In genomic region chr5:154136141-154136540, GRCh38 we compare ENCODE assay signal across 22 cellular contexts. TPM values are rescaled to one million over a fixed set of nuclear protein-coding genes. Genes with fewer than 3 reads are reported as not detected.
DNase-seq lines count a peak whose midpoint lies in the region; FAIRE-seq and TF ChIP-seq lines count a peak whose summit lies in the region.
"Had no signal": no experiment of that assay in that cellular context is flagged by ENCODE, and none has a peak within 500 bp of the region (broad histone marks: within the 10 kb centered on the region; RNA-seq: fewer than 3 reads in every experiment).

No MANE protein-coding gene starts in this region.

- no peaks in the 10 kb centered on the region for H3K36me3 Mint-ChIP-seq in neural crest cell (ENCODE audit: low read depth)
- no peaks in the 10 kb centered on the region for H3K36me3 Mint-ChIP-seq in type B pancreatic cell
- H3K36me3 Mint-ChIP-seq in activated CD4-positive, alpha-beta memory T cell treated with anti-CD3 and anti-CD28 coated beads for 36 hours: no peaks in the 10 kb centered on the region
- H3K36me3 Mint-ChIP-seq: CD14-positive monocyte; CD4-positive, alpha-beta memory T cell; CD4-positive, CD25-positive, alpha-beta regulatory T cell; CD8-positive, alpha-beta memory T cell had no signal

- TF ChIP-seq CTCF in C4-2B (conservative IDR thresholded peaks at IDR 0.05): no peak
- TF ChIP-seq CTCF in esophagus muscularis mucosa (IDR thresholded peaks at IDR 0.05): no peak
- no peak for TF ChIP-seq CTCF in neural crest cell (conservative IDR thresholded peaks at IDR 0.05)
- no peak for TF ChIP-seq CTCF in type B pancreatic cell (conservative IDR thresholded peaks at IDR 0.05)
- TF ChIP-seq CTCF in D721Med (IDR thresholded peaks at IDR 0.05; ENCODE audit: insufficient read depth, missing control alignments): no peak

- no peak for TF ChIP-seq POLR2A in esophagus muscularis mucosa (IDR thresholded peaks at IDR 0.05; ENCODE audit: low read depth)

- FAIRE-seq in D721Med (lab: Jason Lieb, UNC): no peak
- FAIRE-seq: A549, G401.6, GM12891, GM19239 had no signal

- CTCF ChIA-PET in activated CD4-positive, alpha-beta memory T cell treated with anti-CD3 and anti-CD28 coated beads for 36 hours (lab: Charles Lee): no interaction called here

- H3K27ac ChIP-seq in C4-2B (peak overlapping the region; percentile 45; the same call in 1 of the 2 replicates), esophagus muscularis mucosa (replicated peaks in 1 of 4) (no peak overlapping the region)
- H3K27ac ChIP-seq: 22Rv1; A549; BLaER1 treated with 17β-estradiol and CSF1 and Interleukin-3, amounts not matched to agents 10 nM and 100 nM had no signal

- POLR2A ChIA-PET in activated CD4-positive, alpha-beta memory T cell treated with anti-CD3 and anti-CD28 coated beads for 36 hours (lab: Charles Lee): no interaction called here

- no peak overlapping the region for H3K4me3 ChIP-seq in esophagus muscularis mucosa
- H3K4me3 ChIP-seq: A549; BLaER1 treated with 17β-estradiol and CSF1 and Interleukin-3, amounts not matched to agents 10 nM and 100 nM had no signal

- no peaks in the 10 kb centered on the region for H3K36me3 ChIP-seq in esophagus muscularis mucosa
- H3K36me3 ChIP-seq: BLaER1 treated with 17β-estradiol and CSF1 and Interleukin-3, amounts not matched to agents 10 nM and 100 nM had no signal

- WGBS in esophagus muscularis mucosa: 94% methylated on average over 5 of the region's 5 CpGs

- H3K9me3 ChIP-seq in esophagus muscularis mucosa: no peaks in the 10 kb centered on the region
- H3K9me3 ChIP-seq: A549; BLaER1 treated with 17β-estradiol and CSF1 and Interleukin-3, amounts not matched to agents 10 nM and 100 nM had no signal

- H3K27me3 Mint-ChIP-seq in neural crest cell (ENCODE audit: low read depth) (no peaks in the 10 kb centered on the region), type B pancreatic cell (peaks cover 25% of the 10 kb centered on the region)
- H3K27me3 Mint-ChIP-seq in activated CD4-positive, alpha-beta memory T cell treated with anti-CD3 and anti-CD28 coated beads for 36 hours: peaks cover 1% of the 10 kb centered on the region
- H3K27me3 Mint-ChIP-seq: CD4-positive, CD25-positive, alpha-beta regulatory T cell had no signal

- intact Hi-C loops in esophagus muscularis mucosa (cut with DNase I): no loop called here
- intact Hi-C loops in activated CD4-positive, alpha-beta memory T cell treated with anti-CD3 and anti-CD28 coated beads for 36 hours (cut with micrococcal nuclease): no loop called here

- DNase-seq in esophagus muscularis mucosa (ENCODE audit: extremely low spot score) (peak; percentile 21), neural crest cell (ENCODE audit: low read depth, low spot score) (no peak), type B pancreatic cell (ENCODE audit: extremely low spot score, unreplicated experiment) (no peak), NOMO-1 treated with dmso at 0.1 percent for 144 hours (lab: John Stamatoyannopoulos, UW; ENCODE audit: unreplicated experiment) (no peak), D721Med (ENCODE audit: insufficient read length, low spot score) (no peak)
- no peak for DNase-seq in activated CD4-positive, alpha-beta memory T cell treated with anti-CD3 and anti-CD28 coated beads for 36 hours
- DNase-seq: AML-193; CD4-positive, alpha-beta memory T cell; CD4-positive, CD25-positive, alpha-beta regulatory T cell; CD8-positive, alpha-beta memory T cell; COR-L47; DMS79 treated with DMSO at 0.1 percent for 48 hours; GF-D8 had no signal

- no peaks in the 10 kb centered on the region for H3K27me3 ChIP-seq in esophagus muscularis mucosa
- H3K27me3 ChIP-seq: BLaER1 treated with 17β-estradiol and CSF1 and Interleukin-3, amounts not matched to agents 10 nM and 100 nM had no signal

- H3K4me1 ChIP-seq in esophagus muscularis mucosa: peaks cover 7 to 12% (median 9%) of the 10 kb centered on the region in 4 donors
- H3K4me1 ChIP-seq: A549; BLaER1 treated with 17β-estradiol and CSF1 and Interleukin-3, amounts not matched to agents 10 nM and 100 nM had no signal

- H3K9me3 Mint-ChIP-seq in neural crest cell (no peaks in the 10 kb centered on the region), type B pancreatic cell (peaks cover 4% of the 10 kb centered on the region)
- no peaks in the 10 kb centered on the region for H3K9me3 Mint-ChIP-seq in activated CD4-positive, alpha-beta memory T cell treated with anti-CD3 and anti-CD28 coated beads for 36 hours
- H3K9me3 Mint-ChIP-seq: CD4-positive, alpha-beta memory T cell; CD8-positive, alpha-beta memory T cell had no signal

- no peaks in the 10 kb centered on the region for H3K4me1 Mint-ChIP-seq in neural crest cell
- H3K4me1 Mint-ChIP-seq in type B pancreatic cell (ENCODE audit: unreplicated experiment): peaks cover 4% of the 10 kb centered on the region
- no peaks in the 10 kb centered on the region for H3K4me1 Mint-ChIP-seq in activated CD4-positive, alpha-beta memory T cell treated with anti-CD3 and anti-CD28 coated beads for 36 hours (ENCODE audit: low read depth)
- H3K4me1 Mint-ChIP-seq: B cell; CD4-positive, alpha-beta memory T cell; CD4-positive, CD25-positive, alpha-beta regulatory T cell; CD8-positive, alpha-beta memory T cell had no signal

- H3K4me3 Mint-ChIP-seq in neural crest cell (no peak overlapping the region), type B pancreatic cell (no peak overlapping the region)
- no peak overlapping the region for H3K4me3 Mint-ChIP-seq in activated CD4-positive, alpha-beta memory T cell treated with anti-CD3 and anti-CD28 coated beads for 36 hours
- H3K4me3 Mint-ChIP-seq: B cell; CD14-positive monocyte; CD4-positive, alpha-beta memory T cell; CD4-positive, CD25-positive, alpha-beta regulatory T cell; CD8-positive, alpha-beta memory T cell had no signal

- no peak for TF ChIP-seq EP300 in esophagus muscularis mucosa (IDR thresholded peaks at IDR 0.05)

- H3K27ac Mint-ChIP-seq in neural crest cell (ENCODE audit: unreplicated experiment) (peak overlapping the region; percentile 32), type B pancreatic cell (peak overlapping the region; percentile 51)
- no peak overlapping the region for H3K27ac Mint-ChIP-seq in activated CD4-positive, alpha-beta memory T cell treated with anti-CD3 and anti-CD28 coated beads for 36 hours
- H3K27ac Mint-ChIP-seq: B cell, CD14-positive monocyte had no signal

RNA-seq across cellular contexts. Expression of gene GALNT10, which starts 54.4 kb away (rescaled TPM):
- total RNA-seq in esophagus muscularis mucosa (10 to 100 TPM; 21.4 to 49.8 (median 44.7) TPM), neural crest cell (39.8 and 42.3 TPM in 2 replicates), type B pancreatic cell (ENCODE audit: low replicate concordance) (18.2 and 23.0 TPM in 2 replicates)
- 10 to 100 TPM; 23.8 to 26.9 TPM for total RNA-seq in activated CD4-positive, alpha-beta memory T cell treated with anti-CD3 and anti-CD28 coated beads for 36 hours
